ENCODE assay signal across 8 cellular contexts in the genomic region with DNA sequence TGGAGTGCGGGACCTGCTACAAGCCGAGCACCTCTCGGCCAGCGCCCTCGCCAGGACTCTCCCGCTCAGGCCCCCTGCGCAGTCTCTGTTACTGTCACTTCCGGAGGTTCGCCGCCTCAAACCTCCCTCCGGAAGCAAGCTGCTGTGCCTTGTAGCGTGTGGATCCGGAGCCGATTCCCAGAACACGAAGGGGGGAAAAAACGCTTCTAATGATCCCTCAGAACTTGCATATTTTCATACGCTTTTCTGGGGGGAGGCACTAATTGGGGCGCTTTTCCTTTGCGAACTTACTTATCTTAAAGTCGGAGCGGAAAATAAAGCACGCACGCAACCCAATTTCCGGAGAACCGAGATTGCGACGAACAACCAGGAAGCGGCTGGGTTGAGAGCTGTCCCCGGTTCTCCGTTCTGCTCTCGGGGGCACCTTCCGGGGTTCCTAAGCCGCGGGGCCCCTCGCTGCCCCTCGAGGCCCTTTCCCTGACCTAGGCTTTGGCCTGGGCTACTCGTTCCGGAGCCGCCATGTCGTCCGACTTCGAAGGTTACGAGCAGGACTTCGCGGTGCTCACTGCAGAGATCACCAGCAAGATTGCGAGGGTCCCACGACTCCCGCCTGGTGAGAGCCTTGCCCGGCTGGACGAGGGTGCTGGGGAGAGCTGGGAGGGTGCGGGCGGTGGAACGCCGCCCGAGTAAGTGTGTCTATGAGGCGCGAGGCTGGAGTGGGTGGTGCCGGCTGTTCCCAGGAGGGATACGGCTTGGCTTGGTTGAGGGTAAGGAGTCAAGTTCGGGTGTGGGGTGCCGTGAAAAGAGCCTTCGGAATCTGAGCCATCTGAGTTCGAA. TPM values are rescaled to one million over a fixed set of nuclear protein-coding genes. Genes with fewer than 3 reads are reported as not detected.
DNase-seq lines count a peak whose midpoint lies in the region; ATAC-seq and TF ChIP-seq lines count a peak whose summit lies in the region.

TSS of gene VTI1A (plus strand) at position 361 of the 837 bp plus-strand sequence. CDS start at position 520, 159 bp downstream.
TSS of gene ZDHHC6 (minus strand) at position 60 of the 837 bp plus-strand sequence. CDS start 1,478 bp downstream, outside the sequence.

- H2BK120ac ChIP-seq in neuronal stem cell (ENCODE audit: low read depth, low read length), result no peak within 1 kb of the TSS

- H3K9ac ChIP-seq in ES-I3 (ENCODE audit: low read depth, low read length) (peak within 1 kb of the TSS; percentile 99), neuronal stem cell (ENCODE audit: low read depth, low read length, poor library complexity) (peak within 1 kb of the TSS; percentile 92)

- no peak within 1 kb of the TSS for H3K4ac ChIP-seq in neuronal stem cell (ENCODE audit: low read length)

- peaks cover 3% of the 10 kb centered on the region for H3K79me1 ChIP-seq in neuronal stem cell (ENCODE audit: low read depth, low read length)

- peak; percentile 96 for ATAC-seq in GM23338

- no peak within 1 kb of the TSS for H2BK12ac ChIP-seq in neuronal stem cell (ENCODE audit: low read length)

- H2AFZ ChIP-seq in GM23338 (peak within 1 kb of the TSS; percentile 100), neuronal stem cell (ENCODE audit: low read length) (peak within 1 kb of the TSS; percentile 96)

- H3K9me3 ChIP-seq in ES-I3 (ENCODE audit: control insufficient read depth, insufficient read depth, low read length) (no peaks in the 10 kb centered on the region), neuronal stem cell (replicated peaks in 1 of 2; ENCODE audit: control insufficient read depth in 2 of 2, insufficient read depth in 1 of 2, low read depth in 1 of 2, low read length in 2 of 2) (no peaks in the 10 kb centered on the region)

- H3K4me1 ChIP-seq in ES-I3 (ENCODE audit: insufficient read depth, low read length), result no peaks in the 10 kb centered on the region
- H3K4me1 ChIP-seq in GM23338 (ENCODE audit: insufficient read depth), result peaks cover 12% of the 10 kb centered on the region
- H3K4me1 ChIP-seq in neuronal stem cell (ENCODE audit: control insufficient read depth in 2 of 2, insufficient read depth in 1 of 2, low read depth in 1 of 2, low read length in 2 of 2), result peaks cover 2 to 3% of the 10 kb centered on the region in 2 donors

- H2BK15ac ChIP-seq in neuronal stem cell (ENCODE audit: low read length), result no peak within 1 kb of the TSS

- H3K4me1 Mint-ChIP-seq in GM23338, result peaks cover 13% of the 10 kb centered on the region; the same call in 2 of the 3 replicates

- peak within 1 kb of the TSS; percentile 73 for H4K8ac ChIP-seq in neuronal stem cell (ENCODE audit: low read depth, low read length)

- H3K27ac Mint-ChIP-seq in GM23338, result peak within 1 kb of the TSS; percentile 99

- no peak within 1 kb of the TSS for H2BK5ac ChIP-seq in neuronal stem cell (ENCODE audit: low read length)

- H3K9me2 ChIP-seq in GM23338 (ENCODE audit: insufficient read depth), result no peaks in the 10 kb centered on the region

- no peak within 1 kb of the TSS for H4K91ac ChIP-seq in neuronal stem cell (ENCODE audit: low read depth, low read length, poor library complexity)

- DNase-seq in GM23338 (ENCODE audit: low spot score) (peak; percentile 90), LHCN-M2 (ENCODE audit: low read depth) (peak; percentile 78), SHP77 treated with DMSO at 0.1 percent for 48 hours (lab: John Stamatoyannopoulos, UW) (peak; percentile 69), foreskin melanocyte (peak; percentile 82), neuronal stem cell (ENCODE audit: low spot score) (peak; percentile 83), substantia nigra (lab: John Stamatoyannopoulos, UW) (peak; percentile 11 to 90 (median 78))
- DNase-seq in activated gamma-delta T cell treated with anti-CD3 and anti-CD28 coated beads, Interleukin-2, amount 50 U/mL, for 16 hours (ENCODE audit: low read depth), result peak; percentile 75

- H3K27me3 Mint-ChIP-seq in GM23338 (ENCODE audit: insufficient read depth, low read depth, poor library complexity), result peaks cover 13% of the 10 kb centered on the region

- H3K4me3 ChIP-seq in GM23338 (peak within 1 kb of the TSS; percentile 99), neuronal stem cell (ENCODE audit: low read length in 2 of 2) (peak within 1 kb of the TSS; percentile 71 to 95)

- H3K27me3 ChIP-seq in GM23338 (ENCODE audit: insufficient read depth) (no peaks in the 10 kb centered on the region), neuronal stem cell (ENCODE audit: control insufficient read depth in 3 of 3, insufficient read depth in 3 of 3, low read depth in 1 of 3, low read length in 3 of 3) (no peaks in the 10 kb centered on the region)

- no CpG with 5 or more reads among the region's 63 CpGs for WGBS in neuronal stem cell (ENCODE audit: extremely low coverage in 2 of 2, insufficient read length in 2 of 2, insufficient replicate concordance in 1 of 2), 2 donors

- peaks cover 1% of the 10 kb centered on the region; the same call in 1 of the 3 replicates for H3K9me3 Mint-ChIP-seq in GM23338

- H3K18ac ChIP-seq in neuronal stem cell (ENCODE audit: low read length), result peak within 1 kb of the TSS; percentile 25

- H3K4me2 ChIP-seq in GM23338 (peak within 1 kb of the TSS; percentile 84), neuronal stem cell (ENCODE audit: insufficient read depth, low read length, poor library complexity, severe bottlenecking) (peak within 1 kb of the TSS; percentile 87)

- H3K79me2 ChIP-seq in GM23338 (replicated peaks; ENCODE audit: insufficient read depth), result peaks cover 64% of the 10 kb centered on the region

- H3K23ac ChIP-seq in neuronal stem cell (ENCODE audit: low read depth, low read length, poor library complexity), result peak within 1 kb of the TSS; percentile 34

- H4K20me1 ChIP-seq in GM23338 (replicated peaks; ENCODE audit: insufficient read depth), result peaks cover 8% of the 10 kb centered on the region; the same call in 1 of the 2 replicates

- no peak for TF ChIP-seq CTCF in GM23338 (conservative IDR thresholded peaks at IDR 0.05; ENCODE audit: low read depth in 2 of 2)

- peak within 1 kb of the TSS; percentile 99 for H3K27ac ChIP-seq in GM23338 (ENCODE audit: low read depth)
- H3K27ac ChIP-seq in neuronal stem cell (replicated peaks; ENCODE audit: low read length), result peak within 1 kb of the TSS; percentile 15
- peak within 1 kb of the TSS; percentile 89 for H3K27ac ChIP-seq in substantia nigra (ENCODE audit: low read depth, low read length, poor library complexity, severe bottlenecking)

- H3K36me3 ChIP-seq in ES-I3 (ENCODE audit: insufficient read depth, low read length), result peaks cover 3% of the 10 kb centered on the region
- peaks cover 3% of the 10 kb centered on the region; the same call in 1 of the 2 replicates for H3K36me3 ChIP-seq in GM23338 (ENCODE audit: insufficient read depth)
- peaks cover 6 to 55% of the 10 kb centered on the region in 2 donors for H3K36me3 ChIP-seq in neuronal stem cell (replicated peaks in 1 of 2; ENCODE audit: control insufficient read depth in 2 of 2, insufficient read depth in 2 of 2, low read length in 2 of 2)

- peaks cover 13% of the 10 kb centered on the region for H3K36me3 Mint-ChIP-seq in GM23338 (ENCODE audit: low read depth)

- no peaks in the 10 kb centered on the region for H3F3A ChIP-seq in GM23338 (replicated peaks; ENCODE audit: low read depth)

- H3K4me3 Mint-ChIP-seq in GM23338, result peak within 1 kb of the TSS; percentile 91

- H2AK5ac ChIP-seq in neuronal stem cell (ENCODE audit: low read depth, low read length), result no peak within 1 kb of the TSS

- H3K14ac ChIP-seq in neuronal stem cell (ENCODE audit: low read length), result no peak within 1 kb of the TSS

TF ChIP-seq in GM23338, 12 proteins besides CTCF, POLR2A, EP300 and RAD21 (continues in another document):
- no peak for TF ChIP-seq STAT1 (IDR thresholded peaks at IDR 0.05; ENCODE audit: unreplicated experiment)

RNA-seq across cellular contexts. Expression of gene VTI1A, which starts in this region (rescaled TPM):
- 29.4 and 31.0 TPM in 2 replicates for total RNA-seq in GM23338 (2014; rRNA removed; shearing (Covaris generic))
- 18.4 and 26.8 TPM in 2 replicates for polyA plus RNA-seq in GM23338 (2016; fragmentation: Nextera tagmentation; extraction: Ambion mirVana)
- 29.7 and 39.0 TPM in 2 replicates for total RNA-seq in LHCN-M2 (2014; rRNA removed)
- polyA plus RNA-seq in LHCN-M2 (2012), result 11.3 TPM
- 9.2 TPM for polyA plus RNA-seq in neuronal stem cell (2013, experiment 1 of 2)
- 10.1 TPM for polyA plus RNA-seq in neuronal stem cell (2013, experiment 2 of 2)

RNA-seq across cellular contexts. Expression of gene ZDHHC6, which starts in this region (rescaled TPM):
- total RNA-seq in GM23338 (2014; rRNA removed; shearing (Covaris generic)), result 24.6 and 26.1 TPM in 2 replicates
- polyA plus RNA-seq in GM23338 (2016; fragmentation: Nextera tagmentation; extraction: Ambion mirVana), result 29.0 and 33.7 TPM in 2 replicates
- total RNA-seq in LHCN-M2 (2014; rRNA removed), result 35.4 and 39.6 TPM in 2 replicates
- polyA plus RNA-seq in LHCN-M2 (2012), result 13.3 TPM
- 16.0 TPM for polyA plus RNA-seq in neuronal stem cell (2013, experiment 1 of 2)
- polyA plus RNA-seq in neuronal stem cell (2013, experiment 2 of 2), result 17.0 TPM

Comparison
In these comparisons a context has a peak if more than half of its experiments do, and no peak if none do; other contexts are left out.
1. Peak in every context shown above with its lines: DNase-seq, ATAC-seq, H3K4me3 ChIP-seq and H3K27ac ChIP-seq.
2. H3K27ac ChIP-seq: peak in every context shown above with its lines; median percentile 99 in GM23338; 89 in substantia nigra; 15 in neuronal stem cell.